Comparison of ENCODE assay signal across 8 cellular contexts in genomic region chr3:185768578-185768982, GRCh38. TPM values are rescaled to one million over a fixed set of nuclear protein-coding genes. Genes with fewer than 3 reads are reported as not detected.
DNase-seq lines count a peak whose midpoint lies in the region; ATAC-seq and TF ChIP-seq lines count a peak whose summit lies in the region.
"Not testable (repeated sequence)": the region's sequence is repeated elsewhere in the genome, so short reads cannot be mapped to it uniquely, and the experiment has no call there.

No MANE protein-coding gene starts in this region.

- peak; percentile 58 for TF ChIP-seq CTCF in GM13976 (IDR thresholded peaks at IDR 0.05; ENCODE audit: borderline replicate concordance, control extremely low read depth, extremely low read depth, insufficient read depth, missing control alignments)
- peak; percentile 41 to 89 (median 75) for TF ChIP-seq CTCF in dorsolateral prefrontal cortex (IDR thresholded peaks at IDR 0.05 in 54 of 56, conservative IDR thresholded peaks at IDR 0.05 in 2 of 56; ENCODE audit: low read depth in 1 of 56, partially characterized antibody in 56 of 56)

- not testable (repeated sequence) for H3K27ac ChIP-seq in dorsolateral prefrontal cortex

- peak; percentile 56 for DNase-seq in ACHN
- peak; percentile 52 for DNase-seq in GM13976 (ENCODE audit: low spot score)
- peak; percentile 38 for DNase-seq in NCI-H1092 treated with DMSO at 0.1 percent for 48 hours (lab: John Stamatoyannopoulos, UW)
- peak; percentile 62 for DNase-seq in RPMI8226
- DNase-seq in activated CD8-positive, alpha-beta memory T cell treated with anti-CD3 and anti-CD28 coated beads, Interleukin-2, amount 50 U/mL, for 24 hours (ENCODE audit: extremely low read depth) = peak; percentile 9
- peak in 3 of 10 donors; percentile 6 to 39 (median 22) for DNase-seq in dorsolateral prefrontal cortex
- DNase-seq in left lobe of liver (ENCODE audit: low spot score) = peak; percentile 58
- DNase-seq in stimulated activated CD4-positive, alpha-beta T cell treated with anti-CD3 and anti-CD28 coated beads, Interleukin-15, amount 100 ng/mL, for 48 hours (ENCODE audit: low read depth in 2 of 2) = peak; percentile 26 to 53

- peaks cover 0 to 18% (median 0%) of the 10 kb centered on the region in 45 donors for H3K27me3 ChIP-seq in dorsolateral prefrontal cortex

- H3K4me3 ChIP-seq in dorsolateral prefrontal cortex = not testable (repeated sequence)

- intact Hi-C loops in dorsolateral prefrontal cortex (cut with DNase I) = loop anchor here (5.0 kb wide), 1 partner anchor 106 kb away; no protein-coding TSS in a partner anchor

- peak; percentile 93 for ATAC-seq in left lobe of liver

- in situ Hi-C loops in ACHN (cut with HindIII; ENCODE audit: low pct_ligation_motif_present, low pct_unique_long_range_greater_than_20kb, low sequenced_read_pairs) = not testable (repeated sequence)
- in situ Hi-C loops in GM13976 (cut with MboI; ENCODE audit: low sequenced_read_pairs, unreplicated experiment) = loop anchor here (10.0 kb wide), 1 partner anchor 94 kb away; no protein-coding TSS in a partner anchor

RNA-seq across cellular contexts. Expression of gene IGF2BP2, which starts 56.3 kb away (rescaled TPM):
- 1 to 10 TPM in 57 of 120 experiments, under 1 TPM in 58, not detected in 5; 0.11 to 6.5 (median 0.98) TPM for total RNA-seq in dorsolateral prefrontal cortex
- total RNA-seq in left lobe of liver = 1.2 TPM
